Comparison of ENCODE assay signal across 15 cellular contexts in the genomic region with DNA sequence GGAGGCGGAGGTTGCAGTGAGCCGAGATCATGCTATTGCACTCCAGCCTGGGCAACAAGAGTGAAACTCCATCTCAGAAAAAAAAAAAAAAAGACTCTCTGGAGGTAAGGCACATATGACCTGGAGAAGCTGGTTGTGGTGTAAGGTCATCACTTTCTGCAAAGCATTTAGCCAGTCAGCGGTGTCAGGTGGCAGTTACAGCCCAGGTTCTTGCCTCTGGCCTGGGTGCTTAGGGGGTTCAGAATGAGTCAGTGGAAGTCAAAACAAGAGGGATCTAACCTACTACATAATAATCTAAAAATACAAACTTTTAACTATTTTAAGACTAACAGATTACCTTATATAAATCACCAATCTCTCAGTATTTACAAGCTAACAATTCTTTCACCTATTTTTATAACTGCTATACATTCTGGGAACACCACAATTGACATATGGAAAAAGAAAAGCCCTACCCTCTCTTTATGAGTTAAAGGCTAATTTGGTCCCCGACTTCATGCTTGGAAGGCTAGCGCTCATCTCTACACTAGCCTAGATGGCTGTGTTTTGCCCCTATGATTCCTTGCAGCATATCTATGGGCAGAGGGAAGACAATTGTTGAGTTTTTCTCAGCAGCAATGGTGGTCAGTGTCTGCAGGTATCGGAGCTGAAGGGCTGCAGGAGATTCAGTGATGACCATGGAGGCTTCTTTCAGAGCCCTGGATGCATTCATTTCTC. TPM values are rescaled to one million over a fixed set of nuclear protein-coding genes. Genes with fewer than 3 reads are reported as not detected.
A peak's percentile ranks its signal among the peaks of the same experiment; 100 is the strongest.
DNase-seq lines count a peak whose midpoint lies in the region; ATAC-seq, FAIRE-seq and TF ChIP-seq lines count a peak whose summit lies in the region.
"Had no signal": no experiment of that assay in that cellular context is flagged by ENCODE, and none has a peak within 500 bp of the region (broad histone marks: within the 10 kb centered on the region; RNA-seq: fewer than 3 reads in every experiment).

No MANE protein-coding gene starts in this region.

- SMC1A ChIA-PET in GM12878 (lab: Charles Lee; ENCODE audit: uncharacterized antibody, unreplicated experiment), result interaction anchor here (1.6 to 4.3 kb wide), 3 partner anchors 8 to 21 kb away, joined by 7 to 14 read pairs (median 9); no protein-coding TSS in a partner anchor

- no peaks in the 10 kb centered on the region for H3K27me3 Mint-ChIP-seq in activated T-helper 1 cell treated with anti-CD3 and anti-CD28 coated beads, Interleukin-12 subunit alpha, Interleukin-12 subunit beta, Interleukin-2, Interleukin-4 antibody, amounts not matched to agents 30 ng/mL and 10 ng/mL and 1 ng/mL, durations not matched to agents 14 hours and 24 hours and 36 hours (ENCODE audit: insufficient read depth)
- H3K27me3 Mint-ChIP-seq: B cell had no signal

- no peak overlapping the region for H2AFZ ChIP-seq in GM12878 (ENCODE audit: control insufficient read depth, low read depth, low read length)

- H3K9me3 ChIP-seq in GM12878 (replicated peaks; ENCODE audit: control insufficient read depth, insufficient read depth, low read length) (no peaks in the 10 kb centered on the region), lower lobe of right lung (no peaks in the 10 kb centered on the region)
- H3K9me3 ChIP-seq: pancreas, vagina had no signal

- H4K20me1 ChIP-seq in GM12878 (ENCODE audit: control insufficient read depth, insufficient read depth), result no peaks in the 10 kb centered on the region

- no peaks in the 10 kb centered on the region for H3K9me3 Mint-ChIP-seq in activated T-helper 1 cell treated with anti-CD3 and anti-CD28 coated beads, Interleukin-12 subunit alpha, Interleukin-12 subunit beta, Interleukin-2, Interleukin-4 antibody, amounts not matched to agents 30 ng/mL and 10 ng/mL and 1 ng/mL, durations not matched to agents 14 hours and 24 hours and 36 hours

- H3K79me2 ChIP-seq in GM12878 (ENCODE audit: control insufficient read depth, insufficient read depth, low read length), result no peaks in the 10 kb centered on the region

- no peak overlapping the region for H3K4me3 Mint-ChIP-seq in activated T-helper 1 cell treated with anti-CD3 and anti-CD28 coated beads, Interleukin-12 subunit alpha, Interleukin-12 subunit beta, Interleukin-2, Interleukin-4 antibody, amounts not matched to agents 30 ng/mL and 10 ng/mL and 1 ng/mL, durations not matched to agents 14 hours and 24 hours and 36 hours
- H3K4me3 Mint-ChIP-seq: B cell had no signal

- TF ChIP-seq EP300 in GM12878 (IDR thresholded peaks at IDR 0.05; ENCODE audit: borderline replicate concordance in 1 of 2, control insufficient read depth in 1 of 2, low read depth in 2 of 2, low read length in 2 of 2), result no peak

- ATAC-seq in HG02938 (IDR thresholded peaks at IDR 0.05; ENCODE audit: unreplicated experiment), result peak; percentile 91
- ATAC-seq in GM12878, result peak; percentile 93
- ATAC-seq in GM19467 (IDR thresholded peaks at IDR 0.05; ENCODE audit: unreplicated experiment), result no peak
- no peak for ATAC-seq in lower lobe of right lung
- ATAC-seq: pancreas had no signal

- TF ChIP-seq RAD21 in GM12878 (IDR thresholded peaks at IDR 0.05; ENCODE audit: insufficient read depth, low read depth, low read length), result no peak

- POLR2A ChIA-PET in GM12878 (lab: Charles Lee), result no interaction called here

- H3K4me1 ChIP-seq in GM12878 (ENCODE audit: control insufficient read depth, insufficient read depth, low read length) (peaks cover 3% of the 10 kb centered on the region; the same call in 1 of the 2 replicates), lower lobe of right lung (peaks cover 47% of the 10 kb centered on the region)

- intact Hi-C loops in GM12878 (cut with micrococcal nuclease; ENCODE audit: unreplicated experiment) (no loop called here), lower lobe of right lung (cut with DNase I) (no loop called here)
- intact Hi-C loops in activated T-helper 1 cell treated with anti-CD3 and anti-CD28 coated beads, Interleukin-12 subunit alpha, Interleukin-12 subunit beta, Interleukin-2, Interleukin-4 antibody, amounts not matched to agents 30 ng/mL and 10 ng/mL and 1 ng/mL, durations not matched to agents 14 hours and 24 hours and 36 hours (cut with micrococcal nuclease), result no loop called here

- BruUV-seq in GM12878 (replicated peaks; lab: Mats Ljungman, UMichigan), result TSS peak; percentile 49

- H3K36me3 ChIP-seq in GM06990 (ENCODE audit: control insufficient read depth, insufficient read depth, low read length), result no peaks in the 10 kb centered on the region
- H3K36me3 ChIP-seq in GM12878 (ENCODE audit: control insufficient read depth in 2 of 2, insufficient read depth in 2 of 2, low read length in 1 of 2), result no peaks in the 10 kb centered on the region
- peaks cover 96% of the 10 kb centered on the region for H3K36me3 ChIP-seq in lower lobe of right lung
- H3K36me3 ChIP-seq: pancreas had no signal

- H3K4me2 ChIP-seq in GM12878 (ENCODE audit: control insufficient read depth, insufficient read depth), result no peak overlapping the region

- CTCF ChIA-PET in GM12878 (lab: Yijun Ruan, JAX), result interaction anchor here (0.7 to 6.1 kb wide), 3 partner anchors 10 to 20 kb away, joined by 3 to 33 read pairs (median 5); no protein-coding TSS in a partner anchor

- no peak overlapping the region for H3K27ac ChIP-seq in GM12878 (ENCODE audit: control insufficient read depth, insufficient read depth)
- H3K27ac ChIP-seq in lower lobe of right lung, result no peak overlapping the region
- H3K27ac ChIP-seq: pancreas, vagina had no signal

- H3K27me3 ChIP-seq in GM06990 (replicated peaks; ENCODE audit: control insufficient read depth, insufficient read depth, low read length), result no peaks in the 10 kb centered on the region
- no peaks in the 10 kb centered on the region for H3K27me3 ChIP-seq in GM12878 (replicated peaks in 1 of 2; ENCODE audit: control insufficient read depth in 2 of 2, insufficient read depth in 2 of 2, low read length in 1 of 2)
- no peaks in the 10 kb centered on the region for H3K27me3 ChIP-seq in lower lobe of right lung (ENCODE audit: low read depth)
- H3K27me3 ChIP-seq: pancreas, vagina had no signal

- WGBS in GM12878 (ENCODE audit: insufficient coverage, insufficient replicate concordance, low lambda C conversion rate, missing lambda C conversion rate), result 23% methylated on average over 6 of the region's 6 CpGs

- H3K36me3 Mint-ChIP-seq in activated T-helper 1 cell treated with anti-CD3 and anti-CD28 coated beads, Interleukin-12 subunit alpha, Interleukin-12 subunit beta, Interleukin-2, Interleukin-4 antibody, amounts not matched to agents 30 ng/mL and 10 ng/mL and 1 ng/mL, durations not matched to agents 14 hours and 24 hours and 36 hours (ENCODE audit: low read depth), result peaks cover 57% of the 10 kb centered on the region

- FAIRE-seq in GM12878 (lab: Jason Lieb, UNC), result no peak
- FAIRE-seq: bronchial epithelial cell, pancreas had no signal

- no peak overlapping the region for H3K27ac Mint-ChIP-seq in activated T-helper 1 cell treated with anti-CD3 and anti-CD28 coated beads, Interleukin-12 subunit alpha, Interleukin-12 subunit beta, Interleukin-2, Interleukin-4 antibody, amounts not matched to agents 30 ng/mL and 10 ng/mL and 1 ng/mL, durations not matched to agents 14 hours and 24 hours and 36 hours
- H3K27ac Mint-ChIP-seq: B cell had no signal

- in situ Hi-C loops in GM12878 (cut with MboI), result no loop called here

- DNase-seq in GM06990 (ENCODE audit: extremely low read depth, insufficient read length) (peak; percentile 63), GM19238 (ENCODE audit: insufficient read length, low spot score) (peak; percentile 24), GM12878 (ENCODE audit: low read depth, low spot score) (no peak), lower lobe of right lung (no peak)
- DNase-seq in stimulated activated CD4-positive, alpha-beta T cell treated with anti-CD3 and anti-CD28 coated beads, Interleukin-2, amount 100 ng/mL, for 48 hours, result no peak
- no peak for DNase-seq in activated T-helper 1 cell treated with anti-CD3 and anti-CD28 coated beads, Interleukin-12 subunit alpha, Interleukin-12 subunit beta, Interleukin-2, Interleukin-4 antibody, amounts not matched to agents 30 ng/mL and 10 ng/mL and 1 ng/mL, durations not matched to agents 14 hours and 24 hours and 36 hours (ENCODE audit: low spot score)
- DNase-seq: activated T-cell treated with anti-CD3 and anti-CD28 coated beads, Interleukin-2, amount 50 U/mL, for 1 hour; NCI-H1436; pancreas; T1000 had no signal

- H3K4me1 Mint-ChIP-seq in activated T-helper 1 cell treated with anti-CD3 and anti-CD28 coated beads, Interleukin-12 subunit alpha, Interleukin-12 subunit beta, Interleukin-2, Interleukin-4 antibody, amounts not matched to agents 30 ng/mL and 10 ng/mL and 1 ng/mL, durations not matched to agents 14 hours and 24 hours and 36 hours (ENCODE audit: low read depth), result peaks cover 25% of the 10 kb centered on the region

- H3K4me3 ChIP-seq in GM06990 (replicated peaks; ENCODE audit: low read depth, low read length), result no peak overlapping the region
- H3K4me3 ChIP-seq in GM12878, result no peak overlapping the region
- no peak overlapping the region for H3K4me3 ChIP-seq in lower lobe of right lung
- H3K4me3 ChIP-seq: pancreas, vagina had no signal

- TF ChIP-seq CTCF in GM06990 (IDR thresholded peaks at IDR 0.05; ENCODE audit: insufficient read depth, low read length, poor library complexity, severe bottlenecking) (no peak), GM12878 (IDR thresholded peaks at IDR 0.05 in 2 of 3, conservative IDR thresholded peaks at IDR 0.05 in 1 of 3; ENCODE audit: control insufficient read depth in 2 of 3, extremely low read depth in 1 of 3, insufficient read depth in 1 of 3, low read depth in 3 of 3, low read length in 3 of 3) (no peak), lower lobe of right lung (IDR thresholded peaks at IDR 0.05) (no peak)

- no peak overlapping the region for H3K9ac ChIP-seq in GM12878 (ENCODE audit: control insufficient read depth, insufficient read depth, low read length)

- RAD21 ChIA-PET in GM12878 (lab: Charles Lee; ENCODE audit: unreplicated experiment), result no interaction called here

- TF ChIP-seq POLR2A in GM12878 (IDR thresholded peaks at IDR 0.05; ENCODE audit: low read depth, low read length), result no peak

RNA-seq across cellular contexts. Expression of a gene that starts 29.2 kb away (rescaled TPM):
- 18.3 and 21.1 TPM in 2 replicates for total RNA-seq in GM12878 (2013; cell fraction: nucleolus; rRNA removed)
- total RNA-seq in GM12878 (2014; rRNA removed) (36.0 and 43.0 TPM in 2 replicates), GM12878 (2014; rRNA removed; fragmentation: Illumina TruSeq; extraction: Trizol) (45.0 and 45.4 TPM in 2 replicates), GM12878 (2021) (47.4 and 49.8 TPM in 2 replicates), lower lobe of right lung (479 TPM)
- polyA plus RNA-seq in GM12878 (2011; ENCODE audit: low read depth), result 25.0 TPM
- polyA plus RNA-seq in GM12878 (2011; rRNA removed) (6.7 and 7.6 TPM in 2 replicates), GM12878 (2014; fragmentation: Illumina TruSeq; extraction: Trizol) (41.2 and 50.9 TPM in 2 replicates), GM12878 (2014; fragmentation: Nextera tagmentation; extraction: Ambion mirVana) (10 to 100 TPM; 20.6 to 34.5 TPM), GM12878 (2014; rRNA removed) (33.2 and 38.3 TPM in 2 replicates), GM12878 (2016; fragmentation: Nextera tagmentation; extraction: Ambion mirVana) (10 to 100 TPM; 42.6 to 44.0 TPM)
- 3.5 and 4.1 TPM in 2 replicates for polyA plus RNA-seq in GM12878 (2011; cell fraction: cytosol; rRNA removed)
- 1.1 and 1.3 TPM in 2 replicates for polyA plus RNA-seq in GM12878 (2011; cell fraction: nucleus; rRNA removed)
- 19.0 and 20.2 TPM in 2 replicates for polyA plus RNA-seq in GM12878 (2012)
- polyA minus RNA-seq in GM12878 (2011; rRNA and poly(A)+ RNA removed), result 1.9 and 3.0 TPM in 2 replicates
- polyA minus RNA-seq in GM12878 (2011; cell fraction: cytosol; rRNA and poly(A)+ RNA removed), result 2.0 and 3.7 TPM in 2 replicates
- polyA minus RNA-seq in GM12878 (2011; cell fraction: nucleus; rRNA and poly(A)+ RNA removed), result 0.48 and 1.3 TPM in 2 replicates
- 51.1 and 51.7 TPM in 2 replicates for total RNA-seq in activated T-helper 1 cell treated with anti-CD3 and anti-CD28 coated beads, Interleukin-12 subunit alpha, Interleukin-12 subunit beta, Interleukin-2, Interleukin-4 antibody, amounts not matched to agents 30 ng/mL and 10 ng/mL and 1 ng/mL, durations not matched to agents 14 hours and 24 hours and 36 hours

Comparison
In these comparisons a context has a peak if more than half of its experiments do, and no peak if none do; other contexts are left out.
1. DNase-seq: peak in GM06990 (single experiment) and GM19238 (single experiment); none in GM12878 (single experiment), stimulated activated CD4-positive, alpha-beta T cell treated with anti-CD3 and anti-CD28 coated beads, Interleukin-2, amount 100 ng/mL, for 48 hours (0 of 2), lower lobe of right lung (single experiment) and activated T-helper 1 cell treated with anti-CD3 and anti-CD28 coated beads, Interleukin-12 subunit alpha, Interleukin-12 subunit beta, Interleukin-2, Interleukin-4 antibody, amounts not matched to agents 30 ng/mL and 10 ng/mL and 1 ng/mL, durations not matched to agents 14 hours and 24 hours and 36 hours (single experiment).
2. ATAC-seq: peak in HG02938 (single experiment) and GM12878 (single experiment); none in GM19467 (single experiment) and lower lobe of right lung (0 of 2).